8 cellular contexts compared by ENCODE assay signal in the genomic region with DNA sequence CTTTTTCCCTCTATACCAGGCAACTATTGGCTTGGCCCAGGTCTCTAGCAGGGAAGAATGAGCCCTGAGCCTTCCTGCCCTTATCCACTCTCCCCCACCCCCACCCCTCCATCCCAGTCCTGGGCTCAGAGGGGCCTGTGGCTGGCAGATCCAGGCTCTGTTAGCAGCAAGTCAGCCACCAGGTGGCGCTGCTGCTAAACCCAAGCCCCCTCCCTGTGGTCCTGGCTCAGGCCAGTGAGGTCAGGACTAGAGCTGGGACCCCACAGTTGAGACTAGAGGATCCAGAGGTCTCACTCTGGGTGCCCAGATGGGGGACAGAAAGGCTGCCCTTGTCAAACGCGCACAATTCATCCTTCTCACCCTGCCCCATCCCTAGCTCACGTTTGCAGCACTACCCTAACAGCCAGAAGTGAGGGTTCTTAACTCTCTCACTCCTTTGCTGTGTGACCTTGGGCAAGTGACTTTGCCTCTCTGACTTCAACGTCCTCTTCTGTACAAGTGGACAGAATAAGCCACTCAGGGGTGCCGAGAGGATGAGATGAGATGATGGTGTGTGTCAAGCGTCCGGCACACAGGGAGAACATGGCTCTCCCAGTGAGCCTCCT. TPM values are rescaled to one million over a fixed set of nuclear protein-coding genes. Genes with fewer than 3 reads are reported as not detected.
DNase-seq lines count a peak whose midpoint lies in the region; ATAC-seq and TF ChIP-seq lines count a peak whose summit lies in the region.

No MANE protein-coding gene starts in this region.

- peaks cover 0 to 9% of the 10 kb centered on the region in 2 donors for H3K27me3 ChIP-seq in left lung

- H3K36me3 ChIP-seq in left lung, result no peaks in the 10 kb centered on the region

- H3K4me3 ChIP-seq in WI38 (ENCODE audit: low read depth, low read length) (no peak overlapping the region), choroid plexus epithelial cell (ENCODE audit: low read depth, low read length) (no peak overlapping the region), left lung (no peak overlapping the region)

- intact Hi-C loops in left lung (cut with DNase I), result loop anchor here (2.0 to 10.0 kb wide), 2 partner anchors 109 to 113 kb away; no protein-coding TSS in a partner anchor

- peak; percentile 91 for ATAC-seq in left lung
- ATAC-seq in GM19455 (IDR thresholded peaks at IDR 0.05; ENCODE audit: unreplicated experiment), result no peak

- DNase-seq in NCI-H510A treated with DMSO at 0.1 percent for 48 hours (lab: John Stamatoyannopoulos, UW) (peak; percentile 0), NCI-H510A (lab: John Stamatoyannopoulos, UW) (no peak), HUDEP-2 (lab: John Stamatoyannopoulos, UW; ENCODE audit: unreplicated experiment in 76 of 76) (peak in 41 of 76 experiments; percentile 2 to 62 (median 22)), choroid plexus epithelial cell (ENCODE audit: low read depth) (peak; percentile 55), left lung (peak in 1 of 2 donors; percentile 87)
- peak in 2 of 3 experiments; percentile 6 to 18 for DNase-seq in stimulated activated CD4-positive, alpha-beta T cell treated with anti-CD3 and anti-CD28 coated beads, TNF-alpha, amount 100 ng/mL, for 4 hours (ENCODE audit: low read depth in 3 of 3)

- H3K4me1 ChIP-seq in left lung, result no peaks in the 10 kb centered on the region

- H3K9me3 ChIP-seq in left lung, result no peaks in the 10 kb centered on the region

- no peak overlapping the region for H3K27ac ChIP-seq in left lung

- TF ChIP-seq CTCF in WI38 (IDR thresholded peaks at IDR 0.05; ENCODE audit: low read depth, low read length) (peak; percentile 80), choroid plexus epithelial cell (conservative IDR thresholded peaks at IDR 0.05; ENCODE audit: low read depth, low read length) (peak; percentile 88), left lung (IDR thresholded peaks at IDR 0.05) (peak; percentile 84 to 86)

RNA-seq across cellular contexts. Expression of a gene that starts 46.8 kb away (rescaled TPM):
- 1 to 10 TPM in 1 of 2 donors, under 1 TPM in 1; 0.97 to 1.7 TPM for total RNA-seq in left lung
